ENCODE assay signal across 11 cellular contexts in genomic region chr6:158009935-158010585, GRCh38. TPM values are rescaled to one million over a fixed set of nuclear protein-coding genes. Genes with fewer than 3 reads are reported as not detected.
A peak's percentile ranks its signal among the peaks of the same experiment; 100 is the strongest.
DNase-seq lines count a peak whose midpoint lies in the region; ATAC-seq and TF ChIP-seq lines count a peak whose summit lies in the region.
"Had no signal": no experiment of that assay in that cellular context is flagged by ENCODE, and none has a peak within 500 bp of the region (broad histone marks: within the 10 kb centered on the region; RNA-seq: fewer than 3 reads in every experiment).

No MANE protein-coding gene starts in this region.

- H3K27me3 ChIP-seq in HAP-1 (ENCODE audit: low read depth), result no peaks in the 10 kb centered on the region

- no peaks in the 10 kb centered on the region for H3K36me3 ChIP-seq in HAP-1 (replicated peaks)

- peaks cover 0 to 6% (median 5%) of the 10 kb centered on the region in 3 donors for H3K36me3 Mint-ChIP-seq in naive thymus-derived CD8-positive, alpha-beta T cell
- H3K36me3 Mint-ChIP-seq in nephron progenitor cell (ENCODE audit: low read depth), result peaks cover 10% of the 10 kb centered on the region

- no peaks in the 10 kb centered on the region for H3K4me1 ChIP-seq in HAP-1

- H3K4me1 Mint-ChIP-seq in naive thymus-derived CD8-positive, alpha-beta T cell, result peaks cover 58 to 81% (median 78%) of the 10 kb centered on the region in 4 donors
- peaks cover 27% of the 10 kb centered on the region for H3K4me1 Mint-ChIP-seq in nephron progenitor cell

- peak; percentile 62 for DNase-seq in cardiac septum (ENCODE audit: low spot score)
- DNase-seq in Right ventricle myocardium inferior (ENCODE audit: missing footprints), result no peak
- DNase-seq in naive thymus-derived CD8-positive, alpha-beta T cell, result no peak
- no peak for DNase-seq in H4 (ENCODE audit: low spot score)
- no peak for DNase-seq in nephron progenitor cell
- DNase-seq in HAP-1 (ENCODE audit: low spot score in 2 of 2), result no peak
- DNase-seq: NCI-H1417 treated with DMSO at 0.1 percent for 48 hours, small intestine, SW 1271 had no signal

- no peak for ATAC-seq in Right ventricle myocardium inferior
- ATAC-seq in naive thymus-derived CD8-positive, alpha-beta T cell, result no peak
- ATAC-seq in HG03045 (IDR thresholded peaks at IDR 0.05; ENCODE audit: unreplicated experiment), result no peak

- peak overlapping the region in 9 of 10 donors; percentile 15 to 88 (median 71) for H3K4me3 Mint-ChIP-seq in naive thymus-derived CD8-positive, alpha-beta T cell
- H3K4me3 Mint-ChIP-seq in nephron progenitor cell, result no peak overlapping the region

- no peaks in the 10 kb centered on the region for H3K27me3 Mint-ChIP-seq in naive thymus-derived CD8-positive, alpha-beta T cell
- H3K27me3 Mint-ChIP-seq in nephron progenitor cell (ENCODE audit: low read depth, poor library complexity), result no peaks in the 10 kb centered on the region

- no peaks in the 10 kb centered on the region for H3K9me3 Mint-ChIP-seq in naive thymus-derived CD8-positive, alpha-beta T cell
- H3K9me3 Mint-ChIP-seq in nephron progenitor cell, result peaks cover 13% of the 10 kb centered on the region

- POLR2A ChIA-PET in naive thymus-derived CD8-positive, alpha-beta T cell (lab: Charles Lee), result no interaction called here

- in situ Hi-C loops in HAP-1 (cut with MboI; ENCODE audit: low sequenced_read_pairs), result no loop called here

- peak overlapping the region; percentile 98 for H3K27ac ChIP-seq in cingulate gyrus (ENCODE audit: low read depth, low read length)

- peak overlapping the region in 9 of 10 donors; percentile 9 to 92 (median 80) for H3K27ac Mint-ChIP-seq in naive thymus-derived CD8-positive, alpha-beta T cell
- H3K27ac Mint-ChIP-seq in nephron progenitor cell, result no peak overlapping the region

- intact Hi-C loops in cardiac septum (cut with DNase I) (loop anchor here (2.0 kb wide), 1 partner anchor 33 kb away; no protein-coding TSS in a partner anchor), Right ventricle myocardium inferior (cut with DNase I) (no loop called here)

- no peaks in the 10 kb centered on the region for H3K9me3 ChIP-seq in HAP-1

- H3K4me3 ChIP-seq in HAP-1, result no peak overlapping the region

- no peak for TF ChIP-seq CTCF in nephron progenitor cell (IDR thresholded peaks at IDR 0.05)

RNA-seq across cellular contexts. Expression of gene SYNJ2, which starts 28.4 kb away (rescaled TPM):
- 24.0 TPM for total RNA-seq in cardiac septum
- 15.0 TPM for total RNA-seq in Right ventricle myocardium inferior
- total RNA-seq in naive thymus-derived CD8-positive, alpha-beta T cell, result 10 to 100 TPM; 15.7 to 16.3 TPM
- polyA plus RNA-seq in naive thymus-derived CD8-positive, alpha-beta T cell, result 1 to 10 TPM; 5.2 to 8.5 (median 8.2) TPM
- total RNA-seq in H4 (2014; rRNA removed; shearing (Covaris generic)), result 20.6 and 23.6 TPM in 2 replicates
